1 cellular context compared by ENCODE assay signal in the genomic region with DNA sequence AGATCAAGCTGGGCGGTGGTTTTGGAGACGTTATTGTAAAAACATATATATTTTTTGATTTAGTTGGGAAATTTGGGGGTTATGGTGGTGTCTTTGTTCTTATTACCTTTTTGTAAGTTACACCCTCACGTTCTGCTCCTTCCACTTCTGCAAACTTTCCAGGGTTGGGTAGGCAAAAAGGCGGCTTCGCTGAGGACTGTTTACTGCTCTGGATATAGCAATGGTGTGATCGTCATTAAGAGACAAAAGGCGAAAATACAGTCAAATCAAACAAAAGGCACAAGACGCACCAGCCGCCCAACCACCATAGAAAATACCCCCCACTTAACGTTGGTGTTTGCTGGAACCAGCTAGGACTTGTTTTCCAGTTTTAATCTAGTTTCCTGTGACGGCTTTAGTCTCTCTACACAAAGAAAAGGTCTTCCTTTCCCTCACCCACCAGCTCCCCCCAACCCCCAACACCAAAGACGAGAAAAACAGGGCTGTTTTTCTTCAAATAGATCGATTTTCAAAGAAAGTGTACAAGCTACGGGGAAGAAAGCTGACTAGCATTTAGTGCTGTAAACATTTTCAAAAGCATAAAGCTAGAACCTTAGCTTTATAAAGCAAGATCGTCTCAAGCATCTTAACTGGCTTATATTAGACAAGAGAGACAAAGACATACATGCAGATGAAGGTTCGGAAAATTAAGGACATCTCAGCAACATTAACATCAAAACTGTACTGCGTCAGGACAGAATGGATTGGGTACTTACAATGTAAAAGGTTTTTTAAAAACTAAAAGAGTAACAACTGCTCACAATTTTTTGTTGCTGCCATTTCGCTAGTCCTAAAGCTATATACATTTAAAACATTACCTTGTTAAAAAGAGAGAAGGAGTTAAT.
A peak's percentile ranks its signal among the peaks of the same experiment; 100 is the strongest.
TF ChIP-seq lines count a peak whose summit lies in the region.

No MANE protein-coding gene starts in this region.

TF ChIP-seq in A549, 52 proteins besides CTCF, POLR2A, EP300 and RAD21 (continued from another document):
- TF ChIP-seq BCL3 (IDR thresholded peaks at IDR 0.05) (no peak), CBX2 (IDR thresholded peaks at IDR 0.05; ENCODE audit: borderline replicate concordance, low read depth) (no peak), ZNF302 (CRISPR knock-in tag; IDR thresholded peaks at IDR 0.05) (0 out of 2 replicates have a peak, but pooled peaks have one; percentile 56), TP53 (CRISPR knock-in tag; IDR thresholded peaks at IDR 0.05) (no peak), TFCP2L1 (CRISPR knock-in tag; IDR thresholded peaks at IDR 0.05) (no peak), HOXB13 (CRISPR knock-in tag; IDR thresholded peaks at IDR 0.05; ENCODE audit: low read depth) (no peak), RARB (CRISPR knock-in tag; IDR thresholded peaks at IDR 0.05) (peak; percentile 44; the same call in 1 of the 2 replicates), CHD4 (IDR thresholded peaks at IDR 0.05; ENCODE audit: borderline replicate concordance) (no peak), JUN (IDR thresholded peaks at IDR 0.05) (no peak), E2F6 (IDR thresholded peaks at IDR 0.05; ENCODE audit: borderline replicate concordance, low read depth) (no peak; the same call in 1 of the 2 replicates), ZSCAN20 (CRISPR knock-in tag; IDR thresholded peaks at IDR 0.05) (no peak), HDAC2 (IDR thresholded peaks at IDR 0.05) (no peak), RFX5 (IDR thresholded peaks at IDR 0.05) (no peak), BHLHE40 (IDR thresholded peaks at IDR 0.05; ENCODE audit: low read depth, low read length) (no peak), FOSB (CRISPR knock-in tag; IDR thresholded peaks at IDR 0.05) (peak; percentile 88), JUNB (IDR thresholded peaks at IDR 0.05) (no peak), MYC (IDR thresholded peaks at IDR 0.05; ENCODE audit: borderline replicate concordance, low read length) (no peak), HOXA7 (CRISPR knock-in tag; IDR thresholded peaks at IDR 0.05) (peak; percentile 73; the same call in 1 of the 2 replicates)
TF ChIP-seq in A549: peak in this region for 4.
